7 cellular contexts compared by ENCODE assay signal in genomic region chr16:78770353-78771091, GRCh38.
DNase-seq lines count a peak whose midpoint lies in the region; ATAC-seq, FAIRE-seq and TF ChIP-seq lines count a peak whose summit lies in the region.

No MANE protein-coding gene starts in this region.

- peaks cover 7% of the 10 kb centered on the region for H3K9me3 Mint-ChIP-seq in activated T-helper 1 cell treated with anti-CD3 and anti-CD28 coated beads, Interleukin-12 subunit alpha, Interleukin-12 subunit beta, Interleukin-2, Interleukin-4 antibody, amounts not matched to agents 30 ng/mL and 10 ng/mL and 1 ng/mL, durations not matched to agents 14 hours and 24 hours and 36 hours

- CTCF ChIA-PET in PC-3 (lab: Charles Lee) = no interaction called here

- peak overlapping the region; percentile 16 for H3K4me3 Mint-ChIP-seq in activated T-helper 1 cell treated with anti-CD3 and anti-CD28 coated beads, Interleukin-12 subunit alpha, Interleukin-12 subunit beta, Interleukin-2, Interleukin-4 antibody, amounts not matched to agents 30 ng/mL and 10 ng/mL and 1 ng/mL, durations not matched to agents 14 hours and 24 hours and 36 hours

- ATAC-seq in GM18861 (IDR thresholded peaks at IDR 0.05; ENCODE audit: unreplicated experiment) = peak; percentile 70
- ATAC-seq in HG03103 (IDR thresholded peaks at IDR 0.05; ENCODE audit: low read depth, unreplicated experiment) = peak; percentile 66
- ATAC-seq in PC-3 = no peak

- H3K9me2 ChIP-seq in PC-3 (replicated peaks; ENCODE audit: low read length) = no peaks in the 10 kb centered on the region

- no peaks in the 10 kb centered on the region for H3K36me3 ChIP-seq in PC-3 (ENCODE audit: low read depth, low read length)

- intact Hi-C loops in PC-3 (cut with micrococcal nuclease) = no loop called here
- intact Hi-C loops in activated T-helper 1 cell treated with anti-CD3 and anti-CD28 coated beads, Interleukin-12 subunit alpha, Interleukin-12 subunit beta, Interleukin-2, Interleukin-4 antibody, amounts not matched to agents 30 ng/mL and 10 ng/mL and 1 ng/mL, durations not matched to agents 14 hours and 24 hours and 36 hours (cut with micrococcal nuclease) = loop anchor here (1.0 to 10.0 kb wide), 6 partner anchors 8 to 1754 kb away; no protein-coding TSS in a partner anchor
- intact Hi-C loops in posterior cingulate gyrus (cut with DNase I) = loop anchor here (1.0 to 10.0 kb wide), 2 partner anchors 267 to 646 kb away; no protein-coding TSS in a partner anchor

- H3K27me3 ChIP-seq in PC-3 (ENCODE audit: low read length) = no peaks in the 10 kb centered on the region

- peaks cover 54% of the 10 kb centered on the region for H3K4me1 Mint-ChIP-seq in activated T-helper 1 cell treated with anti-CD3 and anti-CD28 coated beads, Interleukin-12 subunit alpha, Interleukin-12 subunit beta, Interleukin-2, Interleukin-4 antibody, amounts not matched to agents 30 ng/mL and 10 ng/mL and 1 ng/mL, durations not matched to agents 14 hours and 24 hours and 36 hours (ENCODE audit: low read depth)

- peaks cover 7% of the 10 kb centered on the region for H3K36me3 Mint-ChIP-seq in activated T-helper 1 cell treated with anti-CD3 and anti-CD28 coated beads, Interleukin-12 subunit alpha, Interleukin-12 subunit beta, Interleukin-2, Interleukin-4 antibody, amounts not matched to agents 30 ng/mL and 10 ng/mL and 1 ng/mL, durations not matched to agents 14 hours and 24 hours and 36 hours (ENCODE audit: low read depth)

- FAIRE-seq in urothelium cell line (lab: Jason Lieb, UNC) = no peak

- H3K9me3 ChIP-seq in PC-3 (ENCODE audit: low read length) = no peaks in the 10 kb centered on the region

- TF ChIP-seq CTCF in PC-3 (conservative IDR thresholded peaks at IDR 0.05; ENCODE audit: low read depth, low read length) = peak; percentile 25; the same call in 1 of the 2 replicates

- H3K79me2 ChIP-seq in PC-3 (ENCODE audit: low read length) = no peaks in the 10 kb centered on the region

- H3K9ac ChIP-seq in PC-3 (ENCODE audit: low read length) = no peak overlapping the region

- no peaks in the 10 kb centered on the region for H3K27me3 Mint-ChIP-seq in activated T-helper 1 cell treated with anti-CD3 and anti-CD28 coated beads, Interleukin-12 subunit alpha, Interleukin-12 subunit beta, Interleukin-2, Interleukin-4 antibody, amounts not matched to agents 30 ng/mL and 10 ng/mL and 1 ng/mL, durations not matched to agents 14 hours and 24 hours and 36 hours (ENCODE audit: insufficient read depth)

- no peak overlapping the region for H3K27ac ChIP-seq in PC-3 (ENCODE audit: low read length)

- H2AFZ ChIP-seq in PC-3 (ENCODE audit: low read length) = no peak overlapping the region

- peak overlapping the region; percentile 65 for H3K27ac Mint-ChIP-seq in activated T-helper 1 cell treated with anti-CD3 and anti-CD28 coated beads, Interleukin-12 subunit alpha, Interleukin-12 subunit beta, Interleukin-2, Interleukin-4 antibody, amounts not matched to agents 30 ng/mL and 10 ng/mL and 1 ng/mL, durations not matched to agents 14 hours and 24 hours and 36 hours

- no peaks in the 10 kb centered on the region for H4K20me1 ChIP-seq in PC-3 (ENCODE audit: low read length)

- H3F3A ChIP-seq in PC-3 (ENCODE audit: low read length, unreplicated experiment) = no peaks in the 10 kb centered on the region

- H3K4me2 ChIP-seq in PC-3 (ENCODE audit: low read length) = no peak overlapping the region

- BruUV-seq in PC-3 (replicated peaks; lab: Mats Ljungman, UMichigan) = no TSS peak

- no peaks in the 10 kb centered on the region for H3K4me1 ChIP-seq in PC-3 (ENCODE audit: insufficient read depth, low read length)

- H3K4me3 ChIP-seq in PC-3 (ENCODE audit: low read length) = no peak overlapping the region

- peak; percentile 5 for DNase-seq in PC-3
- peak; percentile 65 for DNase-seq in activated T-helper 1 cell treated with anti-CD3 and anti-CD28 coated beads, Interleukin-12 subunit alpha, Interleukin-12 subunit beta, Interleukin-2, Interleukin-4 antibody, amounts not matched to agents 30 ng/mL and 10 ng/mL and 1 ng/mL, durations not matched to agents 14 hours and 24 hours and 36 hours (ENCODE audit: low spot score)
- peak; percentile 84 for DNase-seq in germinal center (ENCODE audit: low spot score)
- DNase-seq in posterior cingulate gyrus = peak in 9 of 10 donors; percentile 25 to 96 (median 70)
- DNase-seq in urothelium cell line (ENCODE audit: low spot score) = peak; percentile 48

- POLR2A ChIA-PET in PC-3 (lab: Charles Lee; ENCODE audit: unreplicated experiment) = no interaction called here

Comparison
In these comparisons a context has a peak if more than half of its experiments do, and no peak if none do; other contexts are left out.
1. DNase-seq: peak in every context shown above with its lines; median percentile 84 in germinal center; 70 in posterior cingulate gyrus; 65 in activated T-helper 1 cell treated with anti-CD3 and anti-CD28 coated beads, Interleukin-12 subunit alpha, Interleukin-12 subunit beta, Interleukin-2, Interleukin-4 antibody, amounts not matched to agents 30 ng/mL and 10 ng/mL and 1 ng/mL, durations not matched to agents 14 hours and 24 hours and 36 hours; 48 in urothelium cell line; 5 in PC-3.